20 cellular contexts compared by ENCODE assay signal in the genomic region with DNA sequence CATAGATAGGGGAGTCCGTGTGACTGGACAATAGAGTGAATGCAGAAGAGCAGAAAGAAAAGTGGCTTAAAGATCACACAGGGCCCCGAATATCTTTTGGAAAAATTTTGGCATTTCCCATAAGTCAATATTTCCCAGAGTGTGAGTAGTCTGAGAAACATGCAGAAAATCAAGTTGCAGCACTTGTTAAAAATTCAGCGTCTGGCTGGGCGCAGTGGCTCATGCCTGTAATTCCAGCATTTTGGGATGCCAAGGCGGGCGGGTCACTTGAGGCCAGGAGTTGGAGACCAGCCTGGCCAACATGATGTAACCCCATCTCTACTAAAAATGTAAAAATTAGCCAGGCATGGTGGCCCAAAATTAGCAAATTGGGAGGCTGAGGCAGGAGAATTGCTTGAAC.
DNase-seq lines count a peak whose midpoint lies in the region; ATAC-seq and TF ChIP-seq lines count a peak whose summit lies in the region.
"Had no signal": no experiment of that assay in that cellular context is flagged by ENCODE, and none has a peak within 500 bp of the region (broad histone marks: within the 10 kb centered on the region; RNA-seq: fewer than 3 reads in every experiment).

No MANE protein-coding gene starts in this region.

- CTCF ChIA-PET in activated CD4-positive, alpha-beta memory T cell treated with anti-CD3 and anti-CD28 coated beads for 36 hours (lab: Charles Lee): no interaction called here

- H3K9me3 ChIP-seq in right atrium auricular region: no peaks in the 10 kb centered on the region
- no peaks in the 10 kb centered on the region for H3K9me3 ChIP-seq in upper lobe of right lung
- H3K9me3 ChIP-seq: Peyer's patch had no signal

- H3K79me2 ChIP-seq in mesendoderm (ENCODE audit: control insufficient read depth, insufficient read depth, low read length): no peaks in the 10 kb centered on the region

- H3K27ac ChIP-seq in right atrium auricular region: no peak overlapping the region
- H3K27ac ChIP-seq in mesendoderm (ENCODE audit: low read depth, low read length): no peak overlapping the region
- H3K27ac ChIP-seq in upper lobe of right lung: peak overlapping the region; percentile 11
- H3K27ac ChIP-seq: HL-60, Peyer's patch had no signal

- no peak overlapping the region for H3K4me3 Mint-ChIP-seq in activated CD4-positive, alpha-beta memory T cell treated with anti-CD3 and anti-CD28 coated beads for 36 hours
- H3K4me3 Mint-ChIP-seq: CD4-positive, alpha-beta memory T cell; effector memory CD8-positive, alpha-beta T cell; immature natural killer cell; natural killer cell had no signal

- no peak overlapping the region for H3K4me2 ChIP-seq in mesendoderm (ENCODE audit: low read length)

- H4K8ac ChIP-seq in mesendoderm (ENCODE audit: low read depth, low read length): no peak overlapping the region

- H3K27ac Mint-ChIP-seq in activated CD4-positive, alpha-beta memory T cell treated with anti-CD3 and anti-CD28 coated beads for 36 hours: no peak overlapping the region
- H3K27ac Mint-ChIP-seq: CD4-positive, alpha-beta memory T cell; effector memory CD8-positive, alpha-beta T cell; immature natural killer cell; natural killer cell had no signal

- no peak overlapping the region for H2BK5ac ChIP-seq in mesendoderm (ENCODE audit: low read length)

- no peak overlapping the region for H3K56ac ChIP-seq in mesendoderm (ENCODE audit: low read length)

- peaks cover 17% of the 10 kb centered on the region for H3K27me3 Mint-ChIP-seq in activated CD4-positive, alpha-beta memory T cell treated with anti-CD3 and anti-CD28 coated beads for 36 hours

- H3K9me3 Mint-ChIP-seq in activated CD4-positive, alpha-beta memory T cell treated with anti-CD3 and anti-CD28 coated beads for 36 hours: no peaks in the 10 kb centered on the region
- H3K9me3 Mint-ChIP-seq: CD4-positive, alpha-beta memory T cell; effector memory CD8-positive, alpha-beta T cell; immature natural killer cell; natural killer cell had no signal

- intact Hi-C loops in Right ventricle myocardium inferior (cut with DNase I) (no loop called here), upper lobe of right lung (cut with DNase I) (no loop called here)
- intact Hi-C loops in activated CD4-positive, alpha-beta memory T cell treated with anti-CD3 and anti-CD28 coated beads for 36 hours (cut with micrococcal nuclease): no loop called here

- no peaks in the 10 kb centered on the region for H3K4me1 Mint-ChIP-seq in activated CD4-positive, alpha-beta memory T cell treated with anti-CD3 and anti-CD28 coated beads for 36 hours (ENCODE audit: low read depth)
- H3K4me1 Mint-ChIP-seq: CD4-positive, alpha-beta memory T cell; immature natural killer cell; natural killer cell had no signal

- POLR2A ChIA-PET in activated CD4-positive, alpha-beta memory T cell treated with anti-CD3 and anti-CD28 coated beads for 36 hours (lab: Charles Lee): no interaction called here

- no CpG with 5 or more reads among the region's 6 CpGs for WGBS in mesendoderm (ENCODE audit: extremely low coverage, insufficient coverage, low lambda C conversion rate)

- no peak overlapping the region for H3K4me3 ChIP-seq in right atrium auricular region
- H3K4me3 ChIP-seq in astrocyte of the cerebellum (ENCODE audit: low read depth, low read length): no peak overlapping the region
- no peak overlapping the region for H3K4me3 ChIP-seq in mesendoderm (ENCODE audit: low read length)
- no peak overlapping the region for H3K4me3 ChIP-seq in upper lobe of right lung
- H3K4me3 ChIP-seq: Peyer's patch had no signal

- H3K9ac ChIP-seq in mesendoderm (ENCODE audit: low read length): no peak overlapping the region

- H3K79me1 ChIP-seq in mesendoderm (ENCODE audit: low read length): no peaks in the 10 kb centered on the region

- no peak overlapping the region for H2BK15ac ChIP-seq in mesendoderm (replicated peaks; ENCODE audit: low read depth)

- ATAC-seq in Right ventricle myocardium inferior: no peak
- no peak for ATAC-seq in upper lobe of right lung
- no peak for ATAC-seq in GM21447 (IDR thresholded peaks at IDR 0.05; ENCODE audit: unreplicated experiment)
- ATAC-seq: effector memory CD8-positive, alpha-beta T cell; natural killer cell had no signal

- peaks cover 0 to 9% of the 10 kb centered on the region in 2 donors for H3K4me1 ChIP-seq in right atrium auricular region
- no peaks in the 10 kb centered on the region for H3K4me1 ChIP-seq in mesendoderm (ENCODE audit: control insufficient read depth, low read depth, low read length)
- H3K4me1 ChIP-seq in upper lobe of right lung: peaks cover 3% of the 10 kb centered on the region
- H3K4me1 ChIP-seq: Peyer's patch had no signal

- H3K27me3 ChIP-seq in right atrium auricular region (no peaks in the 10 kb centered on the region), mesendoderm (ENCODE audit: insufficient read depth, low read length, poor library complexity) (no peaks in the 10 kb centered on the region), upper lobe of right lung (no peaks in the 10 kb centered on the region)
- H3K27me3 ChIP-seq: Peyer's patch had no signal

- no peak overlapping the region for H4K5ac ChIP-seq in mesendoderm (ENCODE audit: low read length)

- TF ChIP-seq CTCF in right atrium auricular region (IDR thresholded peaks at IDR 0.05): no peak
- TF ChIP-seq CTCF in astrocyte of the cerebellum (IDR thresholded peaks at IDR 0.05; ENCODE audit: low read depth, low read length, missing control alignments): no peak
- no peak for TF ChIP-seq CTCF in upper lobe of right lung (IDR thresholded peaks at IDR 0.05)

- no peak overlapping the region for H3K18ac ChIP-seq in mesendoderm (ENCODE audit: low read length)

- H3K23ac ChIP-seq in mesendoderm (ENCODE audit: low read length): no peak overlapping the region

- no peak overlapping the region for H2AK5ac ChIP-seq in mesendoderm (ENCODE audit: low read length)

- DNase-seq in right atrium auricular region (ENCODE audit: low spot score): peak; percentile 65
- DNase-seq in Right ventricle myocardium inferior (ENCODE audit: missing footprints): no peak
- DNase-seq in astrocyte of the cerebellum (ENCODE audit: low read depth): peak; percentile 15
- DNase-seq in mesendoderm: peak; percentile 6
- no peak for DNase-seq in upper lobe of right lung
- DNase-seq in H4 (ENCODE audit: low spot score): no peak
- DNase-seq in activated CD4-positive, alpha-beta memory T cell treated with anti-CD3 and anti-CD28 coated beads for 36 hours: no peak
- DNase-seq: activated effector memory CD4-positive, alpha-beta T cell treated with Interleukin-2 at 50 U/mL for 16 hours; CD4-positive, alpha-beta memory T cell; DMS153; effector memory CD8-positive, alpha-beta T cell; immature natural killer cell; natural killer cell; NCI-H1048; NCI-H2029; NCI-H345; Peyer's patch; substantia nigra had no signal

- H3K4ac ChIP-seq in mesendoderm (ENCODE audit: low read depth, low read length): no peak overlapping the region

- no peaks in the 10 kb centered on the region for H3K36me3 Mint-ChIP-seq in activated CD4-positive, alpha-beta memory T cell treated with anti-CD3 and anti-CD28 coated beads for 36 hours
- H3K36me3 Mint-ChIP-seq: CD4-positive, alpha-beta memory T cell; immature natural killer cell; natural killer cell had no signal

- no peak overlapping the region for H2BK120ac ChIP-seq in mesendoderm (ENCODE audit: low read depth, low read length)

- in situ Hi-C loops in astrocyte of the cerebellum (cut with HindIII; ENCODE audit: low sequenced_read_pairs): no loop called here

- H3K36me3 ChIP-seq in right atrium auricular region (no peaks in the 10 kb centered on the region), mesendoderm (ENCODE audit: control insufficient read depth, insufficient read depth, low read length) (no peaks in the 10 kb centered on the region), upper lobe of right lung (no peaks in the 10 kb centered on the region)
- H3K36me3 ChIP-seq: Peyer's patch had no signal

Comparison
In these comparisons a context has a peak if more than half of its experiments do, and no peak if none do; other contexts are left out.
1. DNase-seq: peak in right atrium auricular region (single experiment), astrocyte of the cerebellum (single experiment) and mesendoderm (single experiment); none in Right ventricle myocardium inferior (single experiment), upper lobe of right lung (single experiment), H4 (single experiment) and activated CD4-positive, alpha-beta memory T cell treated with anti-CD3 and anti-CD28 coated beads for 36 hours (single experiment).